ENCODE assay signal across 11 cellular contexts in the genomic region with DNA sequence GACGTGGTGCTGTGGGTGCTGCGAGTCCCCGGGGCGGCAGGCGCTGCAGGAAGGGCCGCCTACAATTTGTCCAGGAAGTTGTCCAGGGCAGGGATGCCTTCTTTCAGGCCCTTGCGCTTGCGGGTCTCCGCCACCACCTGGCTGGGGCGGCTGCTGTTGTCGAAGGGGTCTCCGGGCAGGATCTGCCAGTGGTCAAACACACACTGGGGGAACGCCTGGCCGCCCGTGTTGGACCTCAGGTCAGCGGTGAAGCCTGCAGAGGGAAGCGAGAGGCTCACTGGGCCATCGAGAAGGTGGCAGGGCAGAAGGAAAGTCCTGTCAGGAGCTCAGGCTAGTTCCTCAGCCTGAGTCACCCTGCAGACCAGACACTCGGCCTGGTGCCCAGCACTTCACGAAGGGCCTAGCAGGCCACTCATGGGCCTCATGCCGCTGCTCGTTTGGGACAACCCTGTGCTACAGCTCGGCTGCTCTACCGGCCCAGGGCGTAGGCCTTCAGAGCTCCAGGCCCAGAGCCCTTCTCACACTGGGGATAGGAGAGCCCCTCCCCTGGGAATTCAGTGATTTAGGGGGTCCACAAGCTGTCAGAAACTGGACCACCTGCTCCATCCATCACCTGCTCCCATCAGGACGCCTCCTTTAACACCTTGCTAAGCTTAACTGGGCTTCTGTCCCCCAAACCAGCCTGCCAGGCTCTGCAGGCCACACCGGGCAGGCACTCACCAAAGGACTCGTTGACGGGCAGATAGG. TPM values are rescaled to one million over a fixed set of nuclear protein-coding genes. Genes with fewer than 3 reads are reported as not detected.
A peak's percentile ranks its signal among the peaks of the same experiment; 100 is the strongest.
DNase-seq lines count a peak whose midpoint lies in the region; ATAC-seq, FAIRE-seq and TF ChIP-seq lines count a peak whose summit lies in the region.
"Had no signal": no experiment of that assay in that cellular context is flagged by ENCODE, and none has a peak within 500 bp of the region (broad histone marks: within the 10 kb centered on the region; RNA-seq: fewer than 3 reads in every experiment).

No MANE protein-coding gene starts in this region.

- DNase-seq in CMK (ENCODE audit: low read depth) (peak; percentile 51), HCEC 1CT (peak; percentile 78), astrocyte (ENCODE audit: low read depth) (no peak), GM03348 (ENCODE audit: low spot score) (no peak)
- DNase-seq: activated CD4-positive, alpha-beta T cell treated with anti-CD3 and anti-CD28 coated beads for 36 hours; SIG-M5 had no signal

- TF ChIP-seq CTCF in astrocyte (IDR thresholded peaks at IDR 0.05; ENCODE audit: insufficient read depth, low read depth, low read length) = no peak

- peak overlapping the region; percentile 17 for H3K4me2 ChIP-seq in astrocyte (ENCODE audit: low read length)

- H3K27me3 ChIP-seq in astrocyte (ENCODE audit: insufficient read depth, low read length) (no peaks in the 10 kb centered on the region), muscle layer of colon (ENCODE audit: control insufficient read depth in 1 of 2, insufficient read depth in 2 of 2, low read length in 2 of 2) (no peaks in the 10 kb centered on the region)
- H3K27me3 ChIP-seq: neutrophil, thyroid gland had no signal

- peak overlapping the region; percentile 87 for H3K27ac Mint-ChIP-seq in astrocyte (ENCODE audit: unreplicated experiment)
- H3K27ac Mint-ChIP-seq: activated CD4-positive, alpha-beta T cell treated with anti-CD3 and anti-CD28 coated beads for 36 hours had no signal

- FAIRE-seq in astrocyte (lab: Jason Lieb, UNC) = no peak

- peak overlapping the region; percentile 57 for H3K4me3 Mint-ChIP-seq in astrocyte (ENCODE audit: unreplicated experiment)
- H3K4me3 Mint-ChIP-seq: activated CD4-positive, alpha-beta T cell treated with anti-CD3 and anti-CD28 coated beads for 36 hours had no signal

- H3K9ac ChIP-seq in astrocyte (ENCODE audit: low read length) (peak overlapping the region; percentile 32), muscle layer of colon (ENCODE audit: low read length) (no peak overlapping the region)

- H3K79me2 ChIP-seq in astrocyte (ENCODE audit: insufficient read depth, low read length) = peaks cover 66% of the 10 kb centered on the region

- peak overlapping the region; percentile 9 for H3K4me3 ChIP-seq in astrocyte (ENCODE audit: insufficient read depth, low read depth, low read length)
- H3K4me3 ChIP-seq in muscle layer of colon (ENCODE audit: low read depth in 1 of 2, low read length in 2 of 2) = no peak overlapping the region
- H3K4me3 ChIP-seq: thyroid gland had no signal

- peaks cover 16% of the 10 kb centered on the region for H3K36me3 Mint-ChIP-seq in astrocyte (ENCODE audit: low read depth, unreplicated experiment)

- H3K36me3 ChIP-seq in astrocyte (ENCODE audit: insufficient read depth, low read length) = peaks cover 60% of the 10 kb centered on the region
- peaks cover 61% of the 10 kb centered on the region for H3K36me3 ChIP-seq in muscle layer of colon (ENCODE audit: insufficient read depth, low read length)

- H4K20me1 ChIP-seq in astrocyte (ENCODE audit: insufficient read depth, low read length) = peaks cover 78% of the 10 kb centered on the region

- H3K4me1 ChIP-seq in astrocyte (ENCODE audit: insufficient read depth, low read length) (peaks cover 26% of the 10 kb centered on the region), muscle layer of colon (ENCODE audit: insufficient read depth, low read length) (no peaks in the 10 kb centered on the region)
- H3K4me1 ChIP-seq: thyroid gland had no signal

- no peaks in the 10 kb centered on the region for H3K27me3 Mint-ChIP-seq in astrocyte (ENCODE audit: low read depth, unreplicated experiment)
- H3K27me3 Mint-ChIP-seq: activated CD4-positive, alpha-beta T cell treated with anti-CD3 and anti-CD28 coated beads for 36 hours had no signal

- ATAC-seq in GM19463 (IDR thresholded peaks at IDR 0.05; ENCODE audit: unreplicated experiment) (no peak), HG02885 (IDR thresholded peaks at IDR 0.05; ENCODE audit: poor library complexity, unreplicated experiment) (no peak)
- ATAC-seq: activated CD4-positive, alpha-beta T cell treated with anti-CD3 and anti-CD28 coated beads for 36 hours had no signal

- H3K9me3 Mint-ChIP-seq in astrocyte (ENCODE audit: unreplicated experiment) = no peaks in the 10 kb centered on the region

- H3K27ac ChIP-seq in astrocyte (ENCODE audit: low read depth, low read length) (peak overlapping the region; percentile 10), muscle layer of colon (ENCODE audit: low read depth, low read length) (peak overlapping the region; percentile 55)
- H3K27ac ChIP-seq: neutrophil, thyroid gland had no signal

- H2AFZ ChIP-seq in astrocyte (ENCODE audit: low read depth, low read length) = no peak overlapping the region

- H3K9me3 ChIP-seq in astrocyte (ENCODE audit: insufficient read depth, low read depth, low read length) (no peaks in the 10 kb centered on the region), muscle layer of colon (ENCODE audit: low read length) (no peaks in the 10 kb centered on the region)
- H3K9me3 ChIP-seq: neutrophil, thyroid gland had no signal

- peaks cover 29% of the 10 kb centered on the region for H3K4me1 Mint-ChIP-seq in astrocyte (ENCODE audit: low read depth, unreplicated experiment)

RNA-seq across cellular contexts. Expression of a gene that starts 5.8 kb away (rescaled TPM):
- total RNA-seq in astrocyte = 242 and 264 TPM in 2 replicates

RNA-seq across cellular contexts. Expression of a gene that starts 8.6 kb away (rescaled TPM):
- 2,578 and 2,739 TPM in 2 replicates for total RNA-seq in astrocyte

RNA-seq across cellular contexts. Expression of a gene that starts 30.9 kb away (rescaled TPM):
- total RNA-seq in astrocyte = 26.0 and 26.4 TPM in 2 replicates

RNA-seq across cellular contexts. Expression of a gene that starts 43.8 kb away (rescaled TPM):
- total RNA-seq in astrocyte = 0.73 TPM in 1 of 2 replicates, not detected in the other
- total RNA-seq: activated CD4-positive, alpha-beta T cell treated with anti-CD3 and anti-CD28 coated beads for 36 hours; thyroid gland had no signal

Comparison
In these comparisons a context has a peak if more than half of its experiments do, and no peak if none do; other contexts are left out.
1. DNase-seq: peak in CMK (single experiment) and HCEC 1CT (single experiment); none in astrocyte (single experiment) and GM03348 (single experiment).